Comparison of ENCODE assay signal across 8 cellular contexts in genomic region chr6:146543211-146543939, GRCh38. TPM values are rescaled to one million over a fixed set of nuclear protein-coding genes. Genes with fewer than 3 reads are reported as not detected.
A peak's percentile ranks its signal among the peaks of the same experiment; 100 is the strongest.
DNase-seq lines count a peak whose midpoint lies in the region; ATAC-seq and TF ChIP-seq lines count a peak whose summit lies in the region.

TSS of gene RAB32 (plus strand) at chr6:146543833. CDS start at chr6:146543872, 39 bp downstream.

- H3K9ac ChIP-seq in mammary epithelial cell (ENCODE audit: insufficient read depth, low read length) (peak within 1 kb of the TSS; percentile 94), iPS-18a (ENCODE audit: low read length) (peak within 1 kb of the TSS; percentile 59)

- H3K4me2 ChIP-seq in mammary epithelial cell (ENCODE audit: insufficient read depth, low read depth, low read length) = peak within 1 kb of the TSS; percentile 96

- H2AFZ ChIP-seq in mammary epithelial cell (ENCODE audit: low read depth, low read length) = peak within 1 kb of the TSS; percentile 95

- peaks cover 41% of the 10 kb centered on the region for H3K79me2 ChIP-seq in mammary epithelial cell (ENCODE audit: insufficient read depth, low read length)

- TF ChIP-seq CTCF in RWPE1 (conservative IDR thresholded peaks at IDR 0.05; ENCODE audit: low read depth) = peak; percentile 56
- peak; percentile 24 to 63 for TF ChIP-seq CTCF in mammary epithelial cell (conservative IDR thresholded peaks at IDR 0.05 in 1 of 2, IDR thresholded peaks at IDR 0.05 in 1 of 2; ENCODE audit: extremely low read depth in 1 of 2, insufficient read depth in 1 of 2, low read depth in 1 of 2, low read length in 2 of 2)

- H3K36me3 ChIP-seq in mammary epithelial cell (ENCODE audit: insufficient read depth, low read length) (no peaks in the 10 kb centered on the region), iPS-18a (ENCODE audit: control insufficient read depth, low read depth, low read length) (no peaks in the 10 kb centered on the region)

- ATAC-seq in GM19025 (IDR thresholded peaks at IDR 0.05; ENCODE audit: low read depth, unreplicated experiment) (peak; percentile 91), HG03342 (IDR thresholded peaks at IDR 0.05; ENCODE audit: unreplicated experiment) (peak; percentile 60)

- in situ Hi-C loops in mammary epithelial cell (cut with MboI; ENCODE audit: low sequenced_read_pairs in 2 of 2) = no loop called here

- dilution Hi-C loops in mammary epithelial cell (cut with HindIII; ENCODE audit: low sequenced_read_pairs) = no loop called here

- H3K4me1 ChIP-seq in mammary epithelial cell (ENCODE audit: insufficient read depth, low read length) (peaks cover 24% of the 10 kb centered on the region), iPS-18a (ENCODE audit: control insufficient read depth, low read depth, low read length) (no peaks in the 10 kb centered on the region)

- BruUV-seq in mammary epithelial cell (replicated peaks; lab: Mats Ljungman, UMichigan) = no TSS peak

- peak within 1 kb of the TSS; percentile 59 to 97 (median 91) for H3K4me3 ChIP-seq in mammary epithelial cell (replicated peaks in 1 of 3; ENCODE audit: insufficient read depth in 1 of 3, low read depth in 2 of 3, low read length in 3 of 3)
- H3K4me3 ChIP-seq in iPS-18a (ENCODE audit: low read length) = peak within 1 kb of the TSS; percentile 76

- H3K9me3 ChIP-seq in mammary epithelial cell (replicated peaks; ENCODE audit: insufficient read depth, low read length) (no peaks in the 10 kb centered on the region), iPS-18a (ENCODE audit: control insufficient read depth, low read depth, low read length) (no peaks in the 10 kb centered on the region)

- H3K27me3 ChIP-seq in mammary epithelial cell (ENCODE audit: insufficient read depth, low read length) (no peaks in the 10 kb centered on the region), iPS-18a (ENCODE audit: control insufficient read depth, insufficient read depth, low read length) (no peaks in the 10 kb centered on the region)

- 21% methylated on average over 7 of the region's 86 CpGs for WGBS in mammary epithelial cell (ENCODE audit: low coverage, missing lambda C conversion rate)

- intact Hi-C loops in mammary epithelial cell (cut with micrococcal nuclease) = loop anchor here (1.0 to 10.0 kb wide), 6 partner anchors 157 to 799 kb away; partner anchors contain the start of gene SHPRH

- H4K20me1 ChIP-seq in mammary epithelial cell (ENCODE audit: insufficient read depth, low read length) = no peaks in the 10 kb centered on the region

- CTCF ChIA-PET in RWPE1 (lab: Yijun Ruan, JAX) (interaction anchor here (0.6 to 1.2 kb wide), 4 partner anchors 24 to 1703 kb away, joined by 3 to 4 read pairs (median 3); no protein-coding TSS in a partner anchor), mammary epithelial cell (lab: Charles Lee; ENCODE audit: low non-redundant PET) (no interaction called here)

- DNase-seq in C1 segment of cervical spinal cord (lab: John Stamatoyannopoulos, UW) (peak; percentile 9 to 92 (median 78)), RWPE1 (ENCODE audit: low spot score) (peak; percentile 80), mammary epithelial cell (peak; percentile 94), renal cortical epithelial cell (ENCODE audit: low read depth) (peak; percentile 76), NCI-H446 treated with DMSO at 0.1 percent for 48 hours (lab: John Stamatoyannopoulos, UW) (no peak)

- POLR2A ChIA-PET in RWPE1 (lab: Yijun Ruan, JAX; ENCODE audit: low non-redundant PET) = no interaction called here

- H3K27ac ChIP-seq in RWPE1 (peak within 1 kb of the TSS; percentile 89), mammary epithelial cell (ENCODE audit: insufficient read depth, low read depth, low read length) (peak within 1 kb of the TSS; percentile 92), iPS-18a (ENCODE audit: low read length) (no peak within 1 kb of the TSS)

RNA-seq across cellular contexts. Expression of gene RAB32, which starts in this region (rescaled TPM):
- total RNA-seq in mammary epithelial cell (10 to 100 TPM; 56.5 to 79.9 TPM), renal cortical epithelial cell (82.4 and 277 TPM in 2 replicates)
- polyA plus RNA-seq in mammary epithelial cell = 48.6 TPM
- 21.0 TPM for polyA minus RNA-seq in mammary epithelial cell
